Comparison of ENCODE assay signal across 11 cellular contexts in the genomic region with DNA sequence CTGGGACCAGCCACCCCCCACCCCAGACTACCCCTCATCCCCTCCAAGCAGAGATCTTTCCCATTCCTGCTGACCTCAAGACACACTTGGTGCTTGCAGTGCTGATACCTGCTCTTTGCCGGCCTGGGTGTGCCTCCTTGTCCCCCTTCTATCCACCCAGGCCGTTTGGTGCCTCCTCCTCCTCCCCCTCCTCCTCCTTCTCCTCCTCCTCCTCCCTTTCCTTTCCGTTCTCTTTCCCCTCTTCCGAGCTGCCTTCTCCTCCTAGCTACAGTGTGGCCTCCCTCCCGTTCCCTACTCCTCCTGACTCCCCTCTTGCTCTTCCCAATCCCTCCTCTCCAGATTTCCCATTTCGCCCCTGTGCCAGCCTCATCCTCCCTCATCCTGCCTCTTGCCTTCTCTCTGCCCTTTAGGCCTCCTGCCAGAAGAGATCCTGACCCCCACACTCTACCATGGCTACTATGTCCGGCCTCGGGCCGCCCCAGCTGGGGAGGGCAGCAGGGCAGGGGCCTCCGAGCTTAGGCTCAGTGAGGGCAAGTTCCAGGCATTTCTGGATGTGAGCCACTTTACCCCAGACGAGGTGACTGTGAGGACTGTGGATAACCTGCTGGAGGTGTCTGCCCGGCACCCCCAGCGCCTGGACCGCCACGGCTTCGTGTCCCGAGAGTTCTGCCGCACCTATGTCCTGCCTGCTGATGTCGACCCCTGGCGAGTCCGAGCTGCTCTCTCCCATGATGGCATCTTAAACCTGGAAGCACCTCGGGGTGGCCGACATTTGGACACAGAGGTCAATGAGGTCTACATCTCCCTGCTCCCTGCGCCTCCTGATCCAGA. TPM values are rescaled to one million over a fixed set of nuclear protein-coding genes. Genes with fewer than 3 reads are reported as not detected.
A peak's percentile ranks its signal among the peaks of the same experiment; 100 is the strongest.
DNase-seq lines count a peak whose midpoint lies in the region; ATAC-seq and TF ChIP-seq lines count a peak whose summit lies in the region.
"Had no signal": no experiment of that assay in that cellular context is flagged by ENCODE, and none has a peak within 500 bp of the region (broad histone marks: within the 10 kb centered on the region; RNA-seq: fewer than 3 reads in every experiment).

No MANE protein-coding gene starts in this region.

- H3K9ac ChIP-seq in colonic mucosa (ENCODE audit: low read depth in 2 of 2, low read length in 2 of 2), result peak overlapping the region; percentile 61 to 68
- H3K9ac ChIP-seq: BLaER1 had no signal

- in situ Hi-C loops in gastrocnemius medialis (cut with MboI; ENCODE audit: low sequenced_read_pairs in 4 of 4), result loop anchor here in 1 of 4 donors (5.0 kb wide), 1 partner anchor 36 kb away; a partner anchor contains a TSS

- H3K27me3 ChIP-seq in colonic mucosa (no peaks in the 10 kb centered on the region), right lobe of liver (no peaks in the 10 kb centered on the region), gastrocnemius medialis (no peaks in the 10 kb centered on the region)
- H3K27me3 ChIP-seq: BLaER1 had no signal

- ATAC-seq in right lobe of liver (peak in 1 of 4 donors; percentile 7), gastrocnemius medialis (peak; percentile 2 to 6), HG03432 (IDR thresholded peaks at IDR 0.05; ENCODE audit: unreplicated experiment) (no peak)
- ATAC-seq: activated CD8-positive, alpha-beta memory T cell treated with anti-CD3 and anti-CD28 coated beads, Interleukin-2, amount 10 ng/mL, durations not matched to agents 7 days and 5 days had no signal

- H3K4me3 ChIP-seq in colonic mucosa (peak overlapping the region; percentile 19), right lobe of liver (peak overlapping the region in 1 of 3 donors; percentile 6), gastrocnemius medialis (peak overlapping the region; percentile 66 to 75 (median 69))
- H3K4me3 ChIP-seq: BLaER1 had no signal

- intact Hi-C loops in colonic mucosa (cut with DNase I) (no loop called here), right lobe of liver (cut with DNase I) (no loop called here), gastrocnemius medialis (cut with DNase I; ENCODE audit: low total_unique reads) (loop anchor here (5.0 kb wide), 1 partner anchor 181 kb away; no protein-coding TSS in a partner anchor)

- H3K27ac ChIP-seq in colonic mucosa, result peak overlapping the region; percentile 75
- peak overlapping the region; percentile 38 to 60 (median 51) for H3K27ac ChIP-seq in right lobe of liver
- peak overlapping the region; percentile 91 to 97 (median 97) for H3K27ac ChIP-seq in gastrocnemius medialis
- H3K27ac ChIP-seq: BLaER1 had no signal

- TF ChIP-seq CTCF in colonic mucosa (IDR thresholded peaks at IDR 0.05) (no peak), right lobe of liver (IDR thresholded peaks at IDR 0.05) (no peak), gastrocnemius medialis (IDR thresholded peaks at IDR 0.05 in 4 of 5, conservative IDR thresholded peaks at IDR 0.05 in 1 of 5) (no peak)

- no peaks in the 10 kb centered on the region for H3K4me1 ChIP-seq in colonic mucosa
- peaks cover 0 to 8% (median 2%) of the 10 kb centered on the region in 4 donors for H3K4me1 ChIP-seq in right lobe of liver
- H3K4me1 ChIP-seq in gastrocnemius medialis, result peaks cover 36 to 50% of the 10 kb centered on the region in 2 donors
- H3K4me1 ChIP-seq: BLaER1 had no signal

- H3K36me3 ChIP-seq in colonic mucosa (no peaks in the 10 kb centered on the region), right lobe of liver (no peaks in the 10 kb centered on the region), gastrocnemius medialis (peaks cover 0 to 24% of the 10 kb centered on the region in 2 donors)
- H3K36me3 ChIP-seq: BLaER1 had no signal

- 53% methylated on average over 9 of the region's 24 CpGs for WGBS in right lobe of liver (ENCODE audit: insufficient coverage, low coverage, low lambda C conversion rate, missing lambda C conversion rate)

- TF ChIP-seq POLR2A in right lobe of liver (IDR thresholded peaks at IDR 0.05) (no peak), gastrocnemius medialis (IDR thresholded peaks at IDR 0.05) (no peak)

- DNase-seq in C1 segment of cervical spinal cord (lab: John Stamatoyannopoulos, UW), result peak in 10 of 14 donors; percentile 45 to 77 (median 64)
- DNase-seq in colonic mucosa, result no peak
- DNase-seq in right lobe of liver, result no peak
- peak; percentile 31 to 43 for DNase-seq in gastrocnemius medialis
- DNase-seq in NCI-H1436 treated with DMSO at 0.1 percent for 48 hours (lab: John Stamatoyannopoulos, UW), result no peak
- no peak for DNase-seq in RKO (ENCODE audit: low spot score)
- no peak for DNase-seq in NCI-H526 treated with DMSO at 0.1 percent for 48 hours (lab: John Stamatoyannopoulos, UW)
- DNase-seq: activated CD8-positive, alpha-beta memory T cell treated with anti-CD3 and anti-CD28 coated beads, Interleukin-2, amount 10 ng/mL, durations not matched to agents 7 days and 5 days; NCI-H446 treated with DMSO at 0.1 percent for 48 hours had no signal

- H3K9me3 ChIP-seq in colonic mucosa, result no peaks in the 10 kb centered on the region
- no peaks in the 10 kb centered on the region for H3K9me3 ChIP-seq in right lobe of liver
- no peaks in the 10 kb centered on the region for H3K9me3 ChIP-seq in gastrocnemius medialis
- H3K9me3 ChIP-seq: BLaER1 had no signal

RNA-seq across cellular contexts. Expression of a gene that starts 0.7 kb away (rescaled TPM):
- 1 to 10 TPM in 1 of 2 donors, under 1 TPM in 1; 0.25 to 2.2 TPM for total RNA-seq in colonic mucosa
- total RNA-seq in right lobe of liver, result under 1 TPM in 2 of 6 experiments, not detected in 4; 0.20 to 0.49 TPM
- 1 to 10 TPM in 3 of 4 donors, under 1 TPM in 1; 0.41 to 4.6 (median 2.4) TPM for total RNA-seq in gastrocnemius medialis
- total RNA-seq: activated CD8-positive, alpha-beta memory T cell treated with anti-CD3 and anti-CD28 coated beads, Interleukin-2, amount 10 ng/mL, durations not matched to agents 7 days and 5 days had no signal

RNA-seq across cellular contexts. Expression of a gene that starts 1.7 kb away (rescaled TPM):
- total RNA-seq in colonic mucosa (100 to 1,000 TPM in 1 of 2 donors, 10 to 100 TPM in 1; 10.6 to 166 TPM), right lobe of liver (10 to 100 TPM in 2 of 6 experiments, 1 to 10 TPM in 4; 3.6 to 10.5 (median 6.7) TPM), gastrocnemius medialis (1,000 to 10,000 TPM in 2 of 4 donors, 100 to 1,000 TPM in 2; 763 to 2,291 (median 1,427) TPM)
- total RNA-seq: activated CD8-positive, alpha-beta memory T cell treated with anti-CD3 and anti-CD28 coated beads, Interleukin-2, amount 10 ng/mL, durations not matched to agents 7 days and 5 days had no signal

RNA-seq across cellular contexts. Expression of a gene that starts 5.5 kb away (rescaled TPM):
- total RNA-seq in colonic mucosa (1 to 10 TPM; 7.3 to 8.8 TPM), right lobe of liver (10 to 100 TPM in 4 of 6 experiments, 1 to 10 TPM in 2; 6.4 to 12.6 (median 10.3) TPM), gastrocnemius medialis (10 to 100 TPM in 2 of 4 donors, 1 to 10 TPM in 2; 6.3 to 23.8 (median 11.9) TPM)
- total RNA-seq: activated CD8-positive, alpha-beta memory T cell treated with anti-CD3 and anti-CD28 coated beads, Interleukin-2, amount 10 ng/mL, durations not matched to agents 7 days and 5 days had no signal

RNA-seq across cellular contexts. Expression of a gene that starts 23.9 kb away (rescaled TPM):
- total RNA-seq in colonic mucosa (10 to 100 TPM in 1 of 2 donors, 1 to 10 TPM in 1; 4.0 to 13.8 TPM), right lobe of liver (10 to 100 TPM in 1 of 6 experiments, 1 to 10 TPM in 5; 4.5 to 10.4 (median 8.0) TPM), gastrocnemius medialis (10 to 100 TPM in 1 of 4 donors, 1 to 10 TPM in 3; 1.9 to 10.4 (median 5.0) TPM)

RNA-seq across cellular contexts. Expression of a gene that starts 33.9 kb away (rescaled TPM):
- 10 to 100 TPM; 18.8 to 20.0 TPM for total RNA-seq in colonic mucosa
- 10 to 100 TPM; 10.6 to 22.9 (median 15.7) TPM for total RNA-seq in right lobe of liver
- total RNA-seq in gastrocnemius medialis, result 10 to 100 TPM in 2 of 4 donors, 1 to 10 TPM in 2; 8.2 to 20.9 (median 9.8) TPM

Comparison
In these comparisons a context has a peak if more than half of its experiments do, and no peak if none do; other contexts are left out.
1. DNase-seq: peak in C1 segment of cervical spinal cord (10 of 14) and gastrocnemius medialis (2 of 2); none in colonic mucosa (single experiment), right lobe of liver (0 of 3), NCI-H1436 treated with DMSO at 0.1 percent for 48 hours (single experiment), RKO (single experiment) and NCI-H526 treated with DMSO at 0.1 percent for 48 hours (single experiment).
2. RNA of a gene that starts 1.7 kb away (total RNA-seq): 763 to 2,291 TPM in gastrocnemius medialis; 10.6 to 166 TPM in colonic mucosa and 3.6 to 10.5 TPM in right lobe of liver; every median in the first group is over 4 times any median in the second.
3. Peak in every context shown above with its lines, with median percentiles within 50 percentile points of each other: H3K27ac ChIP-seq.